ENCODE assay signal across 1 cellular context in the genomic region with DNA sequence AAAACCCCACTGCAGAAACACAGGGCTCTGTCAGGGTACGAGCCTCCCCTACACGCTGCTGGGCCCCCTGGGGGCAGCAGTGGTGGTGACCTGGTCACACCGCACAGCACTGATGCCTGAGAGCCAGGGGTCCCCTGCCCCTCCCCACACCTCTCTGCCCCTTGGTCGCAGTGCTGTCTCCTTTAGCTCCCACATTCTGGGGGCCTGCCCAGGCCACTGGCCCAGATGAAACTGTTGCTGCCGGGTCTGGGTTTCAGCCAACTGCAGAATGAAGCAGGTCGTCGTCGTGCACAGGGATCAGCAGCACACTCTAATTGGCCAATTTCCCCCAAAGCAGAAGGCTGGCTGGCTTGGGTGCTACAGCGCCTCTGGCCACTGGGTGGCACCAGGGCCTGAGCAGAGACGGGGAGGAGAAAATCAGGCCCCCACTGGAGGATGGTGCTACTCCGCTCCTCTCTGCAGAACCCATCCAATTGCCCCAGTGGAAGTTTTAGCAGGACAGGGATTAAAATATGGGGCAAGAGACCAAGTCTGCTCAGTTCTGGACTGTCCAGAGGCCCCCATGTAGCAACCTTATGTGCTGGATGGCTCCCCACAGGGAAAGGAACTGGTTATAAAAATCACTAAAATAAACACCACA.
A peak's percentile ranks its signal among the peaks of the same experiment; 100 is the strongest.
TF ChIP-seq lines count a peak whose summit lies in the region.

No MANE protein-coding gene starts in this region.

TF ChIP-seq in GM12878, 131 proteins besides CTCF, POLR2A, EP300 and RAD21 (continues in another document):
- TF ChIP-seq, protein P1, sequence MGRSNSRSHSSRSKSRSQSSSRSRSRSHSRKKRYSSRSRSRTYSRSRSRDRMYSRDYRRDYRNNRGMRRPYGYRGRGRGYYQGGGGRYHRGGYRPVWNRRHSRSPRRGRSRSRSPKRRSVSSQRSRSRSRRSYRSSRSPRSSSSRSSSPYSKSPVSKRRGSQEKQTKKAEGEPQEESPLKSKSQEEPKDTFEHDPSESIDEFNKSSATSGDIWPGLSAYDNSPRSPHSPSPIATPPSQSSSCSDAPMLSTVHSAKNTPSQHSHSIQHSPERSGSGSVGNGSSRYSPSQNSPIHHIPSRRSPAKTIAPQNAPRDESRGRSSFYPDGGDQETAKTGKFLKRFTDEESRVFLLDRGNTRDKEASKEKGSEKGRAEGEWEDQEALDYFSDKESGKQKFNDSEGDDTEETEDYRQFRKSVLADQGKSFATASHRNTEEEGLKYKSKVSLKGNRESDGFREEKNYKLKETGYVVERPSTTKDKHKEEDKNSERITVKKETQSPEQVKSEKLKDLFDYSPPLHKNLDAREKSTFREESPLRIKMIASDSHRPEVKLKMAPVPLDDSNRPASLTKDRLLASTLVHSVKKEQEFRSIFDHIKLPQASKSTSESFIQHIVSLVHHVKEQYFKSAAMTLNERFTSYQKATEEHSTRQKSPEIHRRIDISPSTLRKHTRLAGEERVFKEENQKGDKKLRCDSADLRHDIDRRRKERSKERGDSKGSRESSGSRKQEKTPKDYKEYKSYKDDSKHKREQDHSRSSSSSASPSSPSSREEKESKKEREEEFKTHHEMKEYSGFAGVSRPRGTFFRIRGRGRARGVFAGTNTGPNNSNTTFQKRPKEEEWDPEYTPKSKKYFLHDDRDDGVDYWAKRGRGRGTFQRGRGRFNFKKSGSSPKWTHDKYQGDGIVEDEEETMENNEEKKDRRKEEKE (IDR thresholded peaks at IDR 0.05) = no peak
- TF ChIP-seq SUZ12 (IDR thresholded peaks at IDR 0.05; ENCODE audit: unreplicated experiment) = no peak
- TF ChIP-seq NR2F1 (conservative IDR thresholded peaks at IDR 0.05) = no peak
- TF ChIP-seq JUNB (IDR thresholded peaks at IDR 0.05) = no peak
- no peak for TF ChIP-seq STAT1 (conservative IDR thresholded peaks at IDR 0.05)
- TF ChIP-seq TAF1 (IDR thresholded peaks at IDR 0.05; ENCODE audit: borderline replicate concordance, low read depth, low read length) = no peak
- TF ChIP-seq GABPA (IDR thresholded peaks at IDR 0.05; ENCODE audit: low read depth) = no peak
- TF ChIP-seq ZBED1 (IDR thresholded peaks at IDR 0.05; ENCODE audit: borderline replicate concordance) = peak; percentile 69; the same call in 1 of the 2 replicates
- TF ChIP-seq ZNF384 (IDR thresholded peaks at IDR 0.05; ENCODE audit: borderline replicate concordance, low read depth, low read length) = no peak
- TF ChIP-seq CHD4 (IDR thresholded peaks at IDR 0.05) = no peak
- TF ChIP-seq CREM (IDR thresholded peaks at IDR 0.05; ENCODE audit: low read depth) = no peak
- TF ChIP-seq NBN (IDR thresholded peaks at IDR 0.05) = no peak; the same call in 1 of the 2 replicates
- peak; percentile 72 for TF ChIP-seq SMC3 (IDR thresholded peaks at IDR 0.05; ENCODE audit: borderline replicate concordance, low read length)
- no peak for TF ChIP-seq SIX5 (IDR thresholded peaks at IDR 0.05; ENCODE audit: low read depth, low read length, severe bottlenecking)
- no peak for TF ChIP-seq MYB (IDR thresholded peaks at IDR 0.05; ENCODE audit: borderline replicate concordance, low read depth, low read length)
- 0 out of 2 replicates have a peak, but pooled peaks have one; percentile 30 for TF ChIP-seq SMAD5 (IDR thresholded peaks at IDR 0.05; ENCODE audit: low read depth)
- TF ChIP-seq SPI1 (IDR thresholded peaks at IDR 0.05; ENCODE audit: borderline replicate concordance, insufficient read depth, low read depth, low read length) = no peak
- TF ChIP-seq MTA3 (IDR thresholded peaks at IDR 0.05; ENCODE audit: borderline replicate concordance, low read length) = peak; percentile 20; the same call in 1 of the 2 replicates
- TF ChIP-seq, protein P2, sequence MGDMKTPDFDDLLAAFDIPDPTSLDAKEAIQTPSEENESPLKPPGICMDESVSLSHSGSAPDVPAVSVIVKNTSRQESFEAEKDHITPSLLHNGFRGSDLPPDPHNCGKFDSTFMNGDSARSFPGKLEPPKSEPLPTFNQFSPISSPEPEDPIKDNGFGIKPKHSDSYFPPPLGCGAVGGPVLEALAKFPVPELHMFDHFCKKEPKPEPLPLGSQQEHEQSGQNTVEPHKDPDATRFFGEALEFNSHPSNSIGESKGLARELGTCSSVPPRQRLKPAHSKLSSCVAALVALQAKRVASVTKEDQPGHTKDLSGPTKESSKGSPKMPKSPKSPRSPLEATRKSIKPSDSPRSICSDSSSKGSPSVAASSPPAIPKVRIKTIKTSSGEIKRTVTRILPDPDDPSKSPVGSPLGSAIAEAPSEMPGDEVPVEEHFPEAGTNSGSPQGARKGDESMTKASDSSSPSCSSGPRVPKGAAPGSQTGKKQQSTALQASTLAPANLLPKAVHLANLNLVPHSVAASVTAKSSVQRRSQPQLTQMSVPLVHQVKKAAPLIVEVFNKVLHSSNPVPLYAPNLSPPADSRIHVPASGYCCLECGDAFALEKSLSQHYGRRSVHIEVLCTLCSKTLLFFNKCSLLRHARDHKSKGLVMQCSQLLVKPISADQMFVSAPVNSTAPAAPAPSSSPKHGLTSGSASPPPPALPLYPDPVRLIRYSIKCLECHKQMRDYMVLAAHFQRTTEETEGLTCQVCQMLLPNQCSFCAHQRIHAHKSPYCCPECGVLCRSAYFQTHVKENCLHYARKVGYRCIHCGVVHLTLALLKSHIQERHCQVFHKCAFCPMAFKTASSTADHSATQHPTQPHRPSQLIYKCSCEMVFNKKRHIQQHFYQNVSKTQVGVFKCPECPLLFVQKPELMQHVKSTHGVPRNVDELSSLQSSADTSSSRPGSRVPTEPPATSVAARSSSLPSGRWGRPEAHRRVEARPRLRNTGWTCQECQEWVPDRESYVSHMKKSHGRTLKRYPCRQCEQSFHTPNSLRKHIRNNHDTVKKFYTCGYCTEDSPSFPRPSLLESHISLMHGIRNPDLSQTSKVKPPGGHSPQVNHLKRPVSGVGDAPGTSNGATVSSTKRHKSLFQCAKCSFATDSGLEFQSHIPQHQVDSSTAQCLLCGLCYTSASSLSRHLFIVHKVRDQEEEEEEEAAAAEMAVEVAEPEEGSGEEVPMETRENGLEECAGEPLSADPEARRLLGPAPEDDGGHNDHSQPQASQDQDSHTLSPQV (IDR thresholded peaks at IDR 0.05) = no peak
- TF ChIP-seq IKZF2 (IDR thresholded peaks at IDR 0.05) = no peak
- TF ChIP-seq ZNF274 (IDR thresholded peaks at IDR 0.05; ENCODE audit: insufficient read depth, insufficient read length) = no peak
- TF ChIP-seq, protein P3, sequence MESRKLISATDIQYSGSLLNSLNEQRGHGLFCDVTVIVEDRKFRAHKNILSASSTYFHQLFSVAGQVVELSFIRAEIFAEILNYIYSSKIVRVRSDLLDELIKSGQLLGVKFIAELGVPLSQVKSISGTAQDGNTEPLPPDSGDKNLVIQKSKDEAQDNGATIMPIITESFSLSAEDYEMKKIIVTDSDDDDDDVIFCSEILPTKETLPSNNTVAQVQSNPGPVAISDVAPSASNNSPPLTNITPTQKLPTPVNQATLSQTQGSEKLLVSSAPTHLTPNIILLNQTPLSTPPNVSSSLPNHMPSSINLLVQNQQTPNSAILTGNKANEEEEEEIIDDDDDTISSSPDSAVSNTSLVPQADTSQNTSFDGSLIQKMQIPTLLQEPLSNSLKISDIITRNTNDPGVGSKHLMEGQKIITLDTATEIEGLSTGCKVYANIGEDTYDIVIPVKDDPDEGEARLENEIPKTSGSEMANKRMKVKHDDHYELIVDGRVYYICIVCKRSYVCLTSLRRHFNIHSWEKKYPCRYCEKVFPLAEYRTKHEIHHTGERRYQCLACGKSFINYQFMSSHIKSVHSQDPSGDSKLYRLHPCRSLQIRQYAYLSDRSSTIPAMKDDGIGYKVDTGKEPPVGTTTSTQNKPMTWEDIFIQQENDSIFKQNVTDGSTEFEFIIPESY (IDR thresholded peaks at IDR 0.05) = no peak
- no peak for TF ChIP-seq CBX3 (IDR thresholded peaks at IDR 0.05; ENCODE audit: borderline replicate concordance, low read depth)
- no peak for TF ChIP-seq BMI1 (IDR thresholded peaks at IDR 0.05; ENCODE audit: borderline replicate concordance)
- no peak for TF ChIP-seq NFIC (IDR thresholded peaks at IDR 0.05; ENCODE audit: low read depth, low read length)
- peak; percentile 50; the same call in 1 of the 2 replicates for TF ChIP-seq YY1 (IDR thresholded peaks at IDR 0.05; ENCODE audit: low read depth, low read length)
- TF ChIP-seq HCFC1 (IDR thresholded peaks at IDR 0.05; ENCODE audit: low read length) = no peak
- TF ChIP-seq SUPT20H (IDR thresholded peaks at IDR 0.05; ENCODE audit: borderline replicate concordance, control insufficient read depth, low read depth, low read length) = no peak
- TF ChIP-seq, protein P4, sequence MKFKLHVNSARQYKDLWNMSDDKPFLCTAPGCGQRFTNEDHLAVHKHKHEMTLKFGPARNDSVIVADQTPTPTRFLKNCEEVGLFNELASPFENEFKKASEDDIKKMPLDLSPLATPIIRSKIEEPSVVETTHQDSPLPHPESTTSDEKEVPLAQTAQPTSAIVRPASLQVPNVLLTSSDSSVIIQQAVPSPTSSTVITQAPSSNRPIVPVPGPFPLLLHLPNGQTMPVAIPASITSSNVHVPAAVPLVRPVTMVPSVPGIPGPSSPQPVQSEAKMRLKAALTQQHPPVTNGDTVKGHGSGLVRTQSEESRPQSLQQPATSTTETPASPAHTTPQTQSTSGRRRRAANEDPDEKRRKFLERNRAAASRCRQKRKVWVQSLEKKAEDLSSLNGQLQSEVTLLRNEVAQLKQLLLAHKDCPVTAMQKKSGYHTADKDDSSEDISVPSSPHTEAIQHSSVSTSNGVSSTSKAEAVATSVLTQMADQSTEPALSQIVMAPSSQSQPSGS (IDR thresholded peaks at IDR 0.05; ENCODE audit: low read length) = no peak; the same call in 1 of the 2 replicates
- TF ChIP-seq, protein P5, sequence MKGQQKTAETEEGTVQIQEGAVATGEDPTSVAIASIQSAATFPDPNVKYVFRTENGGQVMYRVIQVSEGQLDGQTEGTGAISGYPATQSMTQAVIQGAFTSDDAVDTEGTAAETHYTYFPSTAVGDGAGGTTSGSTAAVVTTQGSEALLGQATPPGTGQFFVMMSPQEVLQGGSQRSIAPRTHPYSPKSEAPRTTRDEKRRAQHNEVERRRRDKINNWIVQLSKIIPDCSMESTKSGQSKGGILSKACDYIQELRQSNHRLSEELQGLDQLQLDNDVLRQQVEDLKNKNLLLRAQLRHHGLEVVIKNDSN (IDR thresholded peaks at IDR 0.05; ENCODE audit: borderline replicate concordance, extremely low read length, insufficient read depth, low read depth, low read length) = no peak
- no peak for TF ChIP-seq MYC (IDR thresholded peaks at IDR 0.05; ENCODE audit: insufficient read depth, insufficient read length, insufficient replicate concordance, low read length, severe bottlenecking)
- no peak for TF ChIP-seq TCF7 (IDR thresholded peaks at IDR 0.05; ENCODE audit: borderline replicate concordance)
- no peak for TF ChIP-seq SMAD1 (IDR thresholded peaks at IDR 0.05; ENCODE audit: low read depth, partially characterized antibody)
- TF ChIP-seq, protein P6, sequence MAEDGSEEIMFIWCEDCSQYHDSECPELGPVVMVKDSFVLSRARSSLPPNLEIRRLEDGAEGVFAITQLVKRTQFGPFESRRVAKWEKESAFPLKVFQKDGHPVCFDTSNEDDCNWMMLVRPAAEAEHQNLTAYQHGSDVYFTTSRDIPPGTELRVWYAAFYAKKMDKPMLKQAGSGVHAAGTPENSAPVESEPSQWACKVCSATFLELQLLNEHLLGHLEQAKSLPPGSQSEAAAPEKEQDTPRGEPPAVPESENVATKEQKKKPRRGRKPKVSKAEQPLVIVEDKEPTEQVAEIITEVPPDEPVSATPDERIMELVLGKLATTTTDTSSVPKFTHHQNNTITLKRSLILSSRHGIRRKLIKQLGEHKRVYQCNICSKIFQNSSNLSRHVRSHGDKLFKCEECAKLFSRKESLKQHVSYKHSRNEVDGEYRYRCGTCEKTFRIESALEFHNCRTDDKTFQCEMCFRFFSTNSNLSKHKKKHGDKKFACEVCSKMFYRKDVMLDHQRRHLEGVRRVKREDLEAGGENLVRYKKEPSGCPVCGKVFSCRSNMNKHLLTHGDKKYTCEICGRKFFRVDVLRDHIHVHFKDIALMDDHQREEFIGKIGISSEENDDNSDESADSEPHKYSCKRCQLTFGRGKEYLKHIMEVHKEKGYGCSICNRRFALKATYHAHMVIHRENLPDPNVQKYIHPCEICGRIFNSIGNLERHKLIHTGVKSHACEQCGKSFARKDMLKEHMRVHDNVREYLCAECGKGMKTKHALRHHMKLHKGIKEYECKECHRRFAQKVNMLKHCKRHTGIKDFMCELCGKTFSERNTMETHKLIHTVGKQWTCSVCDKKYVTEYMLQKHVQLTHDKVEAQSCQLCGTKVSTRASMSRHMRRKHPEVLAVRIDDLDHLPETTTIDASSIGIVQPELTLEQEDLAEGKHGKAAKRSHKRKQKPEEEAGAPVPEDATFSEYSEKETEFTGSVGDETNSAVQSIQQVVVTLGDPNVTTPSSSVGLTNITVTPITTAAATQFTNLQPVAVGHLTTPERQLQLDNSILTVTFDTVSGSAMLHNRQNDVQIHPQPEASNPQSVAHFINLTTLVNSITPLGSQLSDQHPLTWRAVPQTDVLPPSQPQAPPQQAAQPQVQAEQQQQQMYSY (CRISPR knock-in tag; IDR thresholded peaks at IDR 0.05) = no peak
- TF ChIP-seq, protein P7, sequence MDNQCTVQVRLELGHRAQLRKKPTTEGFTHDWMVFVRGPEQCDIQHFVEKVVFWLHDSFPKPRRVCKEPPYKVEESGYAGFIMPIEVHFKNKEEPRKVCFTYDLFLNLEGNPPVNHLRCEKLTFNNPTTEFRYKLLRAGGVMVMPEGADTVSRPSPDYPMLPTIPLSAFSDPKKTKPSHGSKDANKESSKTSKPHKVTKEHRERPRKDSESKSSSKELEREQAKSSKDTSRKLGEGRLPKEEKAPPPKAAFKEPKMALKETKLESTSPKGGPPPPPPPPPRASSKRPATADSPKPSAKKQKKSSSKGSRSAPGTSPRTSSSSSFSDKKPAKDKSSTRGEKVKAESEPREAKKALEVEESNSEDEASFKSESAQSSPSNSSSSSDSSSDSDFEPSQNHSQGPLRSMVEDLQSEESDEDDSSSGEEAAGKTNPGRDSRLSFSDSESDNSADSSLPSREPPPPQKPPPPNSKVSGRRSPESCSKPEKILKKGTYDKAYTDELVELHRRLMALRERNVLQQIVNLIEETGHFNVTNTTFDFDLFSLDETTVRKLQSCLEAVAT (IDR thresholded peaks at IDR 0.05) = no peak
- TF ChIP-seq NFXL1 (IDR thresholded peaks at IDR 0.05; ENCODE audit: borderline replicate concordance) = no peak
- TF ChIP-seq SP1 (IDR thresholded peaks at IDR 0.05; ENCODE audit: low read depth, low read length) = no peak
- no peak for TF ChIP-seq CEBPB (IDR thresholded peaks at IDR 0.05; ENCODE audit: borderline replicate concordance in 1 of 2, low read depth in 2 of 2, low read length in 2 of 2)
- no peak for TF ChIP-seq TCF12 (IDR thresholded peaks at IDR 0.05; ENCODE audit: low read depth, low read length)
- no peak for TF ChIP-seq IKZF1 (conservative IDR thresholded peaks at IDR 0.05)
- TF ChIP-seq ZSCAN29 (IDR thresholded peaks at IDR 0.05) = no peak
- TF ChIP-seq BRCA1 (IDR thresholded peaks at IDR 0.05; ENCODE audit: low read depth, low read length) = no peak
